Comparison of ENCODE assay signal across 11 cellular contexts in genomic region chr6:152129606-152130249, GRCh38.
DNase-seq lines count a peak whose midpoint lies in the region; ATAC-seq lines count a peak whose summit lies in the region.
"Had no signal": no experiment of that assay in that cellular context is flagged by ENCODE, and none has a peak within 500 bp of the region (broad histone marks: within the 10 kb centered on the region; RNA-seq: fewer than 3 reads in every experiment).

No MANE protein-coding gene starts in this region.

- H3K27me3 ChIP-seq in aorta (ENCODE audit: control insufficient read depth in 1 of 2, insufficient read depth in 2 of 2, low read length in 1 of 2) = no peaks in the 10 kb centered on the region

- intact Hi-C loops in Right ventricle myocardium superior (cut with DNase I) (loop anchor here (5.0 kb wide), 1 partner anchor 367 kb away; no protein-coding TSS in a partner anchor), aorta (cut with DNase I) (loop anchor here (5.0 to 10.0 kb wide), 3 partner anchors 362 to 455 kb away; no protein-coding TSS in a partner anchor)

- H3K36me3 Mint-ChIP-seq in activated naive CD4-positive, alpha-beta T cell treated with anti-CD3 and anti-CD28 coated beads, Interleukin-2, amount 50 U/mL, for 24 hours = peaks cover 15% of the 10 kb centered on the region
- H3K36me3 Mint-ChIP-seq in natural killer cell treated with Interleukin-12 subunit alpha and Interleukin-12 subunit beta and Interleukin-15 and Interleukin-18, amount 100 ng/mL, for 72 hours = peaks cover 25% of the 10 kb centered on the region

- H3K9me3 Mint-ChIP-seq in activated naive CD4-positive, alpha-beta T cell treated with anti-CD3 and anti-CD28 coated beads, Interleukin-2, amount 50 U/mL, for 24 hours = no peaks in the 10 kb centered on the region
- H3K9me3 Mint-ChIP-seq in natural killer cell treated with Interleukin-12 subunit alpha and Interleukin-12 subunit beta and Interleukin-15 and Interleukin-18, amount 100 ng/mL, for 72 hours = no peaks in the 10 kb centered on the region
- H3K9me3 Mint-ChIP-seq: dendritic cell treated with granulocyte-macrophage colony-stimulating factor and Interleukin-4, amounts not matched to agents 40 ng/mL and 50 ng/mL, for 4 days had no signal

- H3K4me1 ChIP-seq in aorta (ENCODE audit: control insufficient read depth in 1 of 2, insufficient read depth in 2 of 2, low read length in 2 of 2) = peaks cover 3% of the 10 kb centered on the region in 2 donors

- H3K4me3 ChIP-seq in aorta (ENCODE audit: low read length in 2 of 2) = no peak overlapping the region

- no peaks in the 10 kb centered on the region for H3K4me1 Mint-ChIP-seq in activated naive CD4-positive, alpha-beta T cell treated with anti-CD3 and anti-CD28 coated beads, Interleukin-2, amount 50 U/mL, for 24 hours
- peaks cover 2 to 3% of the 10 kb centered on the region in 2 donors for H3K4me1 Mint-ChIP-seq in natural killer cell treated with Interleukin-12 subunit alpha and Interleukin-12 subunit beta and Interleukin-15 and Interleukin-18, amount 100 ng/mL, for 72 hours (ENCODE audit: low read depth in 2 of 2)

- peaks cover 4 to 10% of the 10 kb centered on the region in 2 donors for H3K36me3 ChIP-seq in aorta (ENCODE audit: control insufficient read depth in 1 of 2, insufficient read depth in 2 of 2, low read length in 1 of 2)

- 25 to 30% methylated on average over 11 of the region's 11 CpGs for WGBS in aorta, 2 donors

- H3K27me3 Mint-ChIP-seq in activated naive CD4-positive, alpha-beta T cell treated with anti-CD3 and anti-CD28 coated beads, Interleukin-2, amount 50 U/mL, for 24 hours = no peaks in the 10 kb centered on the region
- H3K27me3 Mint-ChIP-seq in natural killer cell treated with Interleukin-12 subunit alpha and Interleukin-12 subunit beta and Interleukin-15 and Interleukin-18, amount 100 ng/mL, for 72 hours = no peaks in the 10 kb centered on the region
- H3K27me3 Mint-ChIP-seq: dendritic cell treated with granulocyte-macrophage colony-stimulating factor and Interleukin-4, amounts not matched to agents 40 ng/mL and 50 ng/mL, for 4 days had no signal

- peak overlapping the region in 1 of 2 donors; percentile 65 for H3K27ac ChIP-seq in aorta (ENCODE audit: low read depth in 1 of 2, low read length in 2 of 2)

- H3K9me3 ChIP-seq in aorta (ENCODE audit: control insufficient read depth, low read length) = no peaks in the 10 kb centered on the region

- peak overlapping the region; percentile 30 for H3K27ac Mint-ChIP-seq in activated naive CD4-positive, alpha-beta T cell treated with anti-CD3 and anti-CD28 coated beads, Interleukin-2, amount 50 U/mL, for 24 hours
- H3K27ac Mint-ChIP-seq in natural killer cell treated with Interleukin-12 subunit alpha and Interleukin-12 subunit beta and Interleukin-15 and Interleukin-18, amount 100 ng/mL, for 72 hours = peak overlapping the region; percentile 17 to 18
- H3K27ac Mint-ChIP-seq: dendritic cell treated with granulocyte-macrophage colony-stimulating factor and Interleukin-4, amounts not matched to agents 40 ng/mL and 50 ng/mL, for 4 days had no signal

- DNase-seq in activated naive CD4-positive, alpha-beta T cell treated with Interleukin-2 at 50 U/mL for 16 hours = no peak
- DNase-seq in Right ventricle myocardium superior = peak; percentile 53
- DNase-seq in natural killer cell treated with Interleukin-12 subunit alpha and Interleukin-12 subunit beta and Interleukin-15 and Interleukin-18, amount 100 ng/mL, for 72 hours (ENCODE audit: low spot score) = no peak
- no peak for DNase-seq in aorta
- DNase-seq in MV-4-11 (lab: John Stamatoyannopoulos, UW) = no peak
- DNase-seq in SHP77 treated with DMSO at 0.1 percent for 48 hours (lab: John Stamatoyannopoulos, UW) = no peak
- DNase-seq: activated CD4-positive, alpha-beta T cell treated with anti-CD3 and anti-CD28 coated beads, Interleukin-2, amount 50 U/mL, for 48 hours; AML-193 had no signal

- H3K4me3 Mint-ChIP-seq in activated naive CD4-positive, alpha-beta T cell treated with anti-CD3 and anti-CD28 coated beads, Interleukin-2, amount 50 U/mL, for 24 hours = no peak overlapping the region
- no peak overlapping the region for H3K4me3 Mint-ChIP-seq in natural killer cell treated with Interleukin-12 subunit alpha and Interleukin-12 subunit beta and Interleukin-15 and Interleukin-18, amount 100 ng/mL, for 72 hours
- H3K4me3 Mint-ChIP-seq: dendritic cell treated with granulocyte-macrophage colony-stimulating factor and Interleukin-4, amounts not matched to agents 40 ng/mL and 50 ng/mL, for 4 days had no signal

- ATAC-seq in Right ventricle myocardium superior (ENCODE audit: poor library complexity) (peak; percentile 72), aorta (ENCODE audit: low FRiP score) (peak; percentile 90), GM18517 (IDR thresholded peaks at IDR 0.05; ENCODE audit: unreplicated experiment) (no peak)
- ATAC-seq in natural killer cell treated with Interleukin-12 subunit alpha and Interleukin-12 subunit beta and Interleukin-15 and Interleukin-18, amount 100 ng/mL, for 72 hours = no peak

Comparison
In these comparisons a context has a peak if more than half of its experiments do, and no peak if none do; other contexts are left out.
1. ATAC-seq: peak in Right ventricle myocardium superior (single experiment) and aorta (single experiment); none in natural killer cell treated with Interleukin-12 subunit alpha and Interleukin-12 subunit beta and Interleukin-15 and Interleukin-18, amount 100 ng/mL, for 72 hours (0 of 2) and GM18517 (single experiment).